8 cellular contexts compared by ENCODE assay signal in genomic region chr12:31072962-31073361, GRCh38. TPM values are rescaled to one million over a fixed set of nuclear protein-coding genes. Genes with fewer than 3 reads are reported as not detected.
DNase-seq lines count a peak whose midpoint lies in the region; ATAC-seq, FAIRE-seq and TF ChIP-seq lines count a peak whose summit lies in the region.
"Not testable (repeated sequence)": the region's sequence is repeated elsewhere in the genome, so short reads cannot be mapped to it uniquely, and the experiment has no call there.

No MANE protein-coding gene starts in this region.

- CTCF ChIA-PET in HepG2 (lab: Yijun Ruan, JAX; ENCODE audit: low intra/inter-chr PET ratio, low total read pairs), result not testable (repeated sequence)

- not testable (repeated sequence) for TF ChIP-seq POLR2A in HepG2 (IDR thresholded peaks at IDR 0.05; ENCODE audit: insufficient read depth in 1 of 2, low read depth in 2 of 2, low read length in 2 of 2); vagina (IDR thresholded peaks at IDR 0.05)

- H3K27ac ChIP-seq in MM.1S (ENCODE audit: low read length) (peak overlapping the region; percentile 92; the same call in 1 of the 2 replicates), epithelial cell of prostate (peak overlapping the region; percentile 78)
- not testable (repeated sequence) for H3K27ac ChIP-seq in SK-N-MC; HepG2 (ENCODE audit: extremely low read length, insufficient read depth, low read length); vagina

- not testable (repeated sequence) for H4K20me1 ChIP-seq in MM.1S (ENCODE audit: insufficient read depth, low read length); HepG2 (ENCODE audit: insufficient read depth, low read length)

- peaks cover 21% of the 10 kb centered on the region for H3K4me1 Mint-ChIP-seq in activated naive CD8-positive, alpha-beta T cell treated with anti-CD3 and anti-CD28 coated beads for 36 hours
- H3K4me1 Mint-ChIP-seq in progenitor cell of endocrine pancreas (ENCODE audit: low read depth), result peaks cover 19% of the 10 kb centered on the region

- 43% methylated on average over 6 of the region's 6 CpGs for WGBS in HepG2 (ENCODE audit: low lambda C conversion rate)

- peak; percentile 23 for DNase-seq in ELF-1 (ENCODE audit: low read depth, low spot score)
- not testable (repeated sequence) for DNase-seq in MM.1S; SK-N-MC (ENCODE audit: low read depth, low spot score); activated naive CD8-positive, alpha-beta T cell treated with anti-CD3 and anti-CD28 coated beads for 36 hours; epithelial cell of prostate (ENCODE audit: low read depth, low spot score); HepG2 (ENCODE audit: low spot score); progenitor cell of endocrine pancreas (ENCODE audit: low spot score, unreplicated experiment); vagina (ENCODE audit: extremely low spot score in 2 of 2)

- H3K9ac ChIP-seq in MM.1S (ENCODE audit: low read length) (peak overlapping the region; percentile 91; the same call in 1 of the 2 replicates), SK-N-MC (ENCODE audit: insufficient read length) (peak overlapping the region; percentile 84), HepG2 (ENCODE audit: insufficient read depth, low read depth, low read length) (peak overlapping the region; percentile 78)

- H3K9me3 ChIP-seq in MM.1S (replicated peaks; ENCODE audit: insufficient read depth, low read length); SK-N-MC (ENCODE audit: low read depth, low read length); HepG2 (ENCODE audit: low read length); vagina: not testable (repeated sequence)

- not testable (repeated sequence) for H3K9me3 Mint-ChIP-seq in activated naive CD8-positive, alpha-beta T cell treated with anti-CD3 and anti-CD28 coated beads for 36 hours; progenitor cell of endocrine pancreas (ENCODE audit: low read depth)

- intact Hi-C loops in HepG2 (cut with micrococcal nuclease; ENCODE audit: unreplicated experiment); vagina (cut with DNase I): not testable (repeated sequence)

- H3F3A ChIP-seq in MM.1S (ENCODE audit: insufficient read depth, low read length), result peaks cover 13% of the 10 kb centered on the region

- peaks cover 11% of the 10 kb centered on the region; the same call in 1 of the 2 replicates for H3K4me1 ChIP-seq in MM.1S (ENCODE audit: low read length)
- peaks cover 22% of the 10 kb centered on the region for H3K4me1 ChIP-seq in HepG2 (ENCODE audit: insufficient read depth, low read length)
- H3K4me1 ChIP-seq in vagina, result not testable (repeated sequence)

- peak overlapping the region; percentile 91 for H3K4me2 ChIP-seq in MM.1S (ENCODE audit: low read depth, low read length)
- H3K4me2 ChIP-seq in HepG2 (ENCODE audit: low read depth, low read length), result peak overlapping the region; percentile 87

- H3K36me3 Mint-ChIP-seq in activated naive CD8-positive, alpha-beta T cell treated with anti-CD3 and anti-CD28 coated beads for 36 hours, result peaks cover 28% of the 10 kb centered on the region
- not testable (repeated sequence) for H3K36me3 Mint-ChIP-seq in progenitor cell of endocrine pancreas (ENCODE audit: insufficient read depth)

- H3K36me3 ChIP-seq in MM.1S (replicated peaks; ENCODE audit: insufficient read depth, low read length); SK-N-MC (ENCODE audit: insufficient read depth, low read length); HepG2 (replicated peaks in 1 of 2; ENCODE audit: control insufficient read depth in 1 of 2, insufficient read depth in 2 of 2, low read length in 2 of 2); vagina: not testable (repeated sequence)

- peak overlapping the region; percentile 54; the same call in 1 of the 2 replicates for H2AFZ ChIP-seq in MM.1S (ENCODE audit: low read length)
- H2AFZ ChIP-seq in HepG2 (ENCODE audit: low read length), result not testable (repeated sequence)

- H3K9me2 ChIP-seq in MM.1S (replicated peaks; ENCODE audit: insufficient read depth, low read length), result not testable (repeated sequence)

- in situ Hi-C loops in HepG2 (cut with HindIII; ENCODE audit: extremely low pct_ligation_motif_present, low pct_unique_long_range_greater_than_20kb), result not testable (repeated sequence)

- ATAC-seq in HepG2, result peak; percentile 3

- peak overlapping the region; percentile 80 for H3K4me3 ChIP-seq in MM.1S (ENCODE audit: low read length)
- peak overlapping the region; percentile 86 for H3K4me3 ChIP-seq in SK-N-MC
- peak overlapping the region; percentile 58 to 71 (median 63); a peak in 5 of 6 replicates for H3K4me3 ChIP-seq in HepG2 (replicated peaks in 1 of 3; ENCODE audit: insufficient read depth in 1 of 3, low read depth in 2 of 3, low read length in 3 of 3)
- peak overlapping the region; percentile 50 to 73 for H3K4me3 ChIP-seq in vagina

- H3K4me3 Mint-ChIP-seq in activated naive CD8-positive, alpha-beta T cell treated with anti-CD3 and anti-CD28 coated beads for 36 hours, result peak overlapping the region; percentile 99
- H3K4me3 Mint-ChIP-seq in progenitor cell of endocrine pancreas (ENCODE audit: low read depth), result peak overlapping the region; percentile 89

- POLR2A ChIA-PET in HepG2 (lab: Yijun Ruan, JAX), result not testable (repeated sequence)

- peaks cover 41% of the 10 kb centered on the region for H3K79me2 ChIP-seq in MM.1S (ENCODE audit: low read length)
- H3K79me2 ChIP-seq in HepG2 (ENCODE audit: insufficient read depth, low read length), result peaks cover 19% of the 10 kb centered on the region

- H3K27me3 Mint-ChIP-seq in activated naive CD8-positive, alpha-beta T cell treated with anti-CD3 and anti-CD28 coated beads for 36 hours; progenitor cell of endocrine pancreas: not testable (repeated sequence)

- TF ChIP-seq CTCF in MM.1S (IDR thresholded peaks at IDR 0.05; ENCODE audit: low read length); HepG2 (CRISPR knock-in tag; IDR thresholded peaks at IDR 0.05); progenitor cell of endocrine pancreas (IDR thresholded peaks at IDR 0.05; ENCODE audit: unreplicated experiment); vagina (IDR thresholded peaks at IDR 0.05): not testable (repeated sequence)

- H3K27me3 ChIP-seq in MM.1S (replicated peaks; ENCODE audit: insufficient read depth, low read length); HepG2 (ENCODE audit: control insufficient read depth in 1 of 2, insufficient read depth in 2 of 2, low read length in 2 of 2); vagina: not testable (repeated sequence)

- TF ChIP-seq RAD21 in HepG2 (CRISPR knock-in tag; IDR thresholded peaks at IDR 0.05), result not testable (repeated sequence)

- FAIRE-seq in HepG2 (lab: Jason Lieb, UNC), result not testable (repeated sequence)

- H3K27ac Mint-ChIP-seq in activated naive CD8-positive, alpha-beta T cell treated with anti-CD3 and anti-CD28 coated beads for 36 hours, result peak overlapping the region; percentile 99
- peak overlapping the region; percentile 97 for H3K27ac Mint-ChIP-seq in progenitor cell of endocrine pancreas

- TF ChIP-seq EP300 in HepG2 (IDR thresholded peaks at IDR 0.05; ENCODE audit: low read depth in 2 of 2, low read length in 2 of 2); HepG2 (CRISPR knock-in tag; IDR thresholded peaks at IDR 0.05; ENCODE audit: borderline replicate concordance): not testable (repeated sequence)

- BruUV-seq in HepG2 (replicated peaks; lab: Mats Ljungman, UMichigan), result not testable (repeated sequence)

RNA-seq across cellular contexts. Expression of gene DDX11, which starts 0.7 kb away (rescaled TPM):
- total RNA-seq in activated naive CD8-positive, alpha-beta T cell treated with anti-CD3 and anti-CD28 coated beads for 36 hours, result 100 to 1,000 TPM; 141 to 143 TPM
- total RNA-seq in HepG2 (2016; rRNA removed; fragmentation: Illumina TruSeq; extraction: Trizol) (17.1 and 40.8 TPM in 2 replicates), progenitor cell of endocrine pancreas (238 and 247 TPM in 2 replicates), vagina (35.4 TPM)
- 28.6 and 29.4 TPM in 2 replicates for total RNA-seq in HepG2 (2016; cell fraction: cytosol; rRNA removed; fragmentation: Illumina TruSeq; extraction: Trizol; ENCODE audit: low read depth)
- total RNA-seq in HepG2 (2016; cell fraction: insoluble cytoplasmic fraction; rRNA removed; fragmentation: Illumina TruSeq; extraction: Trizol), result 16.0 and 40.8 TPM in 2 replicates
- 14.9 and 18.5 TPM in 2 replicates for total RNA-seq in HepG2 (2016; cell fraction: membrane; rRNA removed; fragmentation: Illumina TruSeq; extraction: Trizol)
- 76.9 and 82.6 TPM in 2 replicates for total RNA-seq in HepG2 (2016; cell fraction: nucleus; rRNA removed; fragmentation: Illumina TruSeq; extraction: Trizol)
- 23.9 and 24.2 TPM in 2 replicates for polyA plus RNA-seq in HepG2 (2011; rRNA removed)
- 5.5 and 6.3 TPM in 2 replicates for polyA plus RNA-seq in HepG2 (2011; cell fraction: cytosol; rRNA removed)
- 172 and 221 TPM in 2 replicates for polyA plus RNA-seq in HepG2 (2011; cell fraction: nucleus; rRNA removed)
- 22.4 and 23.6 TPM in 2 replicates for polyA plus RNA-seq in HepG2 (2012)
- polyA plus RNA-seq in HepG2 (2016; cell fraction: cytosol; fragmentation: Illumina TruSeq; extraction: Trizol; ENCODE audit: low read depth), result 2.2 TPM in 2 replicates
- 8.7 and 11.8 TPM in 2 replicates for polyA plus RNA-seq in HepG2 (2016; cell fraction: insoluble cytoplasmic fraction; fragmentation: Illumina TruSeq; extraction: Trizol; ENCODE audit: low read depth)
- 2.6 and 3.4 TPM in 2 replicates for polyA plus RNA-seq in HepG2 (2016; cell fraction: membrane; fragmentation: Illumina TruSeq; extraction: Trizol; ENCODE audit: low read depth)
- polyA plus RNA-seq in HepG2 (2016; cell fraction: nucleus; fragmentation: Illumina TruSeq; extraction: Trizol; ENCODE audit: insufficient read depth, low read depth), result 133 and 148 TPM in 2 replicates
- 27.7 and 88.8 TPM in 2 replicates for polyA minus RNA-seq in HepG2 (2011; rRNA and poly(A)+ RNA removed; ENCODE audit: low replicate concordance)
- 6.9 and 7.2 TPM in 2 replicates for polyA minus RNA-seq in HepG2 (2011; cell fraction: cytosol; rRNA and poly(A)+ RNA removed)
- 83.3 and 93.6 TPM in 2 replicates for polyA minus RNA-seq in HepG2 (2011; cell fraction: nucleus; rRNA and poly(A)+ RNA removed)
